ENCODE assay signal across 13 cellular contexts in the genomic region with DNA sequence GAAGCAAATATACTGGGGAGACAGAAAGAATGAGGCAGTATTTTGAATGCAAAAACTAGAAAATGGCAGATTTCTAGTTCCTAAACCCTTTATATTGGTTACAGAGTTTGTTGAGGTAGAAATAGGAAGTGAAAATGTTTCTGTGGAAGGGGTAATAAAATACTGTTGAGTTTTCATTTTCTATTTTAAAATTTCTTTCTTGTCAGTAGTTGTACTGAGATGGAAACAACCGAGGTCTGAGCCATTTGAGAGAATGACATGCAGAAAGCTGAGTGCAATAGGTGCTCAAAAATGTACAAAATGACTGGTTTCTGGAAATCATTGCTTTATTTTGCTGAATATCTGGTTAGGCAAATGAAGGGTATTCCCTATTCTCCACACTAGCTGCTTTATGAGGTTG.
DNase-seq lines count a peak whose midpoint lies in the region; ATAC-seq, FAIRE-seq and TF ChIP-seq lines count a peak whose summit lies in the region.
"Had no signal": no experiment of that assay in that cellular context is flagged by ENCODE, and none has a peak within 500 bp of the region (broad histone marks: within the 10 kb centered on the region; RNA-seq: fewer than 3 reads in every experiment).

No MANE protein-coding gene starts in this region.

- in situ Hi-C loops in transverse colon (cut with MboI; ENCODE audit: low pct_ligation_motif_present in 1 of 4, low pct_unique_long_range_greater_than_20kb in 1 of 4, low sequenced_read_pairs in 3 of 4): no loop called here

- intact Hi-C loops in transverse colon (cut with DNase I; ENCODE audit: low total_unique reads): no loop called here

- H3K27ac ChIP-seq in transverse colon: no peak overlapping the region

- WGBS in transverse colon (ENCODE audit: low coverage in 1 of 2), 2 donors: 17 to 36% methylated on average over 1 of the region's 1 CpG

- no peak for TF ChIP-seq CTCF in transverse colon (IDR thresholded peaks at IDR 0.05)

- ATAC-seq in GM19397 (IDR thresholded peaks at IDR 0.05; ENCODE audit: unreplicated experiment) (peak; percentile 97), HG02763 (IDR thresholded peaks at IDR 0.05; ENCODE audit: unreplicated experiment) (peak; percentile 97), HG03439 (IDR thresholded peaks at IDR 0.05; ENCODE audit: unreplicated experiment) (peak; percentile 96)
- ATAC-seq: activated CD8-positive, alpha-beta T cell treated with anti-CD3 and anti-CD28 coated beads, Interleukin-2, amount 10 ng/mL, durations not matched to agents 7 days and 5 days; naive thymus-derived CD4-positive, alpha-beta T cell; SK-N-SH treated with all-trans-retinoic acid at 6 μM for 48 hours had no signal

- H3K36me3 ChIP-seq in transverse colon: no peaks in the 10 kb centered on the region

- TF ChIP-seq EP300 in transverse colon (IDR thresholded peaks at IDR 0.05; ENCODE audit: low read depth): no peak

- H3K4me3 ChIP-seq in transverse colon: no peak overlapping the region

- H3K4me1 ChIP-seq in transverse colon: no peaks in the 10 kb centered on the region

- no peaks in the 10 kb centered on the region for H3K27me3 ChIP-seq in transverse colon

- FAIRE-seq in GM12891 (lab: Jason Lieb, UNC): peak; percentile 77

- DNase-seq in GM12891 (ENCODE audit: insufficient read length, low spot score) (peak; percentile 5), Ammon's horn (ENCODE audit: low spot score) (no peak), transverse colon (no peak)
- DNase-seq in stimulated activated CD4-positive, alpha-beta T cell treated with anti-CD3 and anti-CD28 coated beads, Interleukin-1b, Interleukin-23, amount 100 ng/mL, for 48 hours: no peak
- no peak for DNase-seq in activated CD4-positive, alpha-beta T cell treated with anti-CD3 and anti-CD28 coated beads for 4 hours
- DNase-seq: activated CD8-positive, alpha-beta T cell treated with anti-CD3 and anti-CD28 coated beads, Interleukin-2, amount 10 ng/mL, durations not matched to agents 7 days and 5 days; H9; naive thymus-derived CD4-positive, alpha-beta T cell; NCI-H345 had no signal

- no peak for TF ChIP-seq POLR2A in GM12891 (IDR thresholded peaks at IDR 0.05; ENCODE audit: low read depth, low read length)
- TF ChIP-seq POLR2A in transverse colon (IDR thresholded peaks at IDR 0.05): no peak

- no peaks in the 10 kb centered on the region for H3K9me3 ChIP-seq in transverse colon

TF ChIP-seq in GM12891, 5 proteins besides CTCF, POLR2A, EP300 and RAD21:
- TF ChIP-seq SPI1 (IDR thresholded peaks at IDR 0.05; ENCODE audit: low read depth, low read length) (peak; percentile 76), PAX5 (IDR thresholded peaks at IDR 0.05; ENCODE audit: insufficient read depth, low read length, severe bottlenecking) (no peak), POU2F2 (IDR thresholded peaks at IDR 0.05; ENCODE audit: low read depth, low read length) (peak; percentile 43; the same call in 1 of the 2 replicates)
